In genomic region chr1:192817202-192817601, GRCh38 we compare ENCODE assay signal across 13 cellular contexts.
"Had no signal": no experiment of that assay in that cellular context is flagged by ENCODE, and none has a peak within 500 bp of the region (broad histone marks: within the 10 kb centered on the region; RNA-seq: fewer than 3 reads in every experiment).

No MANE protein-coding gene starts in this region.

- H3K9me3 Mint-ChIP-seq: activated CD4-positive, alpha-beta T cell treated with anti-CD3 and anti-CD28 coated beads, Interleukin-2, amount 10 ng/mL, durations not matched to agents 7 days and 5 days; activated naive CD8-positive, alpha-beta T cell treated with anti-CD3 and anti-CD28 coated beads for 36 hours; brain; stimulated activated memory B cell treated with anti-CD40 and anti-IgM and Interleukin-4, amounts not matched to agents 10 μg/mL and 1 μg/mL and 100 μg/mL, for 72 hours; T-helper 2 cell treated with Interferon-gamma antibody and Interleukin-4, amounts not matched to agents 5 μg/mL and 100 μg/mL, for 36 hours had no signal

- H3K36me3 Mint-ChIP-seq: activated naive CD8-positive, alpha-beta T cell treated with anti-CD3 and anti-CD28 coated beads for 36 hours had no signal

- H3K27ac Mint-ChIP-seq: activated CD4-positive, alpha-beta T cell treated with anti-CD3 and anti-CD28 coated beads, Interleukin-2, amount 10 ng/mL, durations not matched to agents 7 days and 5 days; activated naive CD8-positive, alpha-beta T cell treated with anti-CD3 and anti-CD28 coated beads for 36 hours; brain; stimulated activated memory B cell treated with anti-CD40 and anti-IgM and Interleukin-4, amounts not matched to agents 10 μg/mL and 1 μg/mL and 100 μg/mL, for 72 hours; T-helper 2 cell treated with Interferon-gamma antibody and Interleukin-4, amounts not matched to agents 5 μg/mL and 100 μg/mL, for 36 hours had no signal

- H3K4me1 ChIP-seq: colonic mucosa, lower lobe of right lung had no signal

- H3K4me3 ChIP-seq: colonic mucosa, lower lobe of right lung had no signal

- H3K4me1 Mint-ChIP-seq: activated CD4-positive, alpha-beta T cell treated with anti-CD3 and anti-CD28 coated beads, Interleukin-2, amount 10 ng/mL, durations not matched to agents 7 days and 5 days; activated naive CD8-positive, alpha-beta T cell treated with anti-CD3 and anti-CD28 coated beads for 36 hours; stimulated activated memory B cell treated with anti-CD40 and anti-IgM and Interleukin-4, amounts not matched to agents 10 μg/mL and 1 μg/mL and 100 μg/mL, for 72 hours had no signal

- H3K4me3 Mint-ChIP-seq: activated CD4-positive, alpha-beta T cell treated with anti-CD3 and anti-CD28 coated beads, Interleukin-2, amount 10 ng/mL, durations not matched to agents 7 days and 5 days; activated naive CD8-positive, alpha-beta T cell treated with anti-CD3 and anti-CD28 coated beads for 36 hours; brain; stimulated activated memory B cell treated with anti-CD40 and anti-IgM and Interleukin-4, amounts not matched to agents 10 μg/mL and 1 μg/mL and 100 μg/mL, for 72 hours; T-helper 2 cell treated with Interferon-gamma antibody and Interleukin-4, amounts not matched to agents 5 μg/mL and 100 μg/mL, for 36 hours had no signal

- H3K27me3 ChIP-seq: colonic mucosa had no signal

- DNase-seq: activated CD4-positive, alpha-beta T cell treated with anti-CD3 and anti-CD28 coated beads, Interleukin-2, amount 10 ng/mL, durations not matched to agents 7 days and 5 days; activated CD8-positive, alpha-beta memory T cell treated with anti-CD3 and anti-CD28 coated beads for 24 hours; activated naive CD8-positive, alpha-beta T cell treated with anti-CD3 and anti-CD28 coated beads for 36 hours; central memory CD4-positive, alpha-beta T cell; colonic mucosa; effector CD4-positive, alpha-beta T cell; foreskin fibroblast; left cardiac atrium; lower lobe of right lung; stimulated activated CD4-positive, alpha-beta T cell treated with anti-CD3 and anti-CD28 coated beads, Interleukin-2, amount 100 ng/mL, for 48 hours had no signal

- H3K9me3 ChIP-seq: colonic mucosa, lower lobe of right lung had no signal

- H3K27ac ChIP-seq: colonic mucosa, lower lobe of right lung had no signal

- ATAC-seq: left cardiac atrium; lower lobe of right lung; stimulated activated memory B cell treated with anti-CD40 and anti-IgM and Interleukin-4, amounts not matched to agents 10 μg/mL and 1 μg/mL and 100 μg/mL, for 72 hours had no signal

- H3K36me3 ChIP-seq: colonic mucosa, lower lobe of right lung had no signal

- H3K27me3 Mint-ChIP-seq: activated CD4-positive, alpha-beta T cell treated with anti-CD3 and anti-CD28 coated beads, Interleukin-2, amount 10 ng/mL, durations not matched to agents 7 days and 5 days; activated naive CD8-positive, alpha-beta T cell treated with anti-CD3 and anti-CD28 coated beads for 36 hours; brain; stimulated activated memory B cell treated with anti-CD40 and anti-IgM and Interleukin-4, amounts not matched to agents 10 μg/mL and 1 μg/mL and 100 μg/mL, for 72 hours had no signal
